In genomic region chr20:15776773-15777172, GRCh38 we compare ENCODE assay signal across 15 cellular contexts.
DNase-seq lines count a peak whose midpoint lies in the region; ATAC-seq and TF ChIP-seq lines count a peak whose summit lies in the region.
"Had no signal": no experiment of that assay in that cellular context is flagged by ENCODE, and none has a peak within 500 bp of the region (broad histone marks: within the 10 kb centered on the region; RNA-seq: fewer than 3 reads in every experiment).

No MANE protein-coding gene starts in this region.

- DNase-seq in GM23338 (ENCODE audit: low spot score) (no peak), MV-4-11 (lab: John Stamatoyannopoulos, UW) (peak; percentile 50), NCI-H1092 treated with DMSO at 0.1 percent for 48 hours (lab: John Stamatoyannopoulos, UW) (no peak), endothelial cell (ENCODE audit: low spot score) (no peak)
- no peak for DNase-seq in effector memory CD4-positive, alpha-beta T cell
- DNase-seq: C1 segment of cervical spinal cord; Calu3; CD4-positive, alpha-beta memory T cell; COR-L47; DMS53; DMS79 treated with DMSO at 0.1 percent for 48 hours; GF-D8; H7; HCEC 1CT had no signal

- no peak overlapping the region; the same call in 1 of the 2 replicates for H3K27ac Mint-ChIP-seq in GM23338
- H3K27ac Mint-ChIP-seq in endothelial cell (ENCODE audit: unreplicated experiment): no peak overlapping the region

- H3K79me2 ChIP-seq in GM23338 (replicated peaks; ENCODE audit: insufficient read depth) (no peaks in the 10 kb centered on the region), OCI-LY3 (ENCODE audit: low read length) (no peaks in the 10 kb centered on the region)

- H3K4me3 Mint-ChIP-seq in GM23338 (no peak overlapping the region), endothelial cell (ENCODE audit: unreplicated experiment) (no peak overlapping the region)
- H3K4me3 Mint-ChIP-seq: CD4-positive, alpha-beta memory T cell had no signal

- no peaks in the 10 kb centered on the region for H3K27me3 ChIP-seq in GM23338 (ENCODE audit: insufficient read depth)
- H3K27me3 ChIP-seq in OCI-LY3 (ENCODE audit: low read depth, low read length): no peaks in the 10 kb centered on the region
- H3K27me3 ChIP-seq in effector memory CD4-positive, alpha-beta T cell (replicated peaks; ENCODE audit: control insufficient read depth, insufficient read depth, low read length, poor library complexity, severe bottlenecking): no peaks in the 10 kb centered on the region

- 0 out of 2 replicates have a peak overlapping the region, but pooled peaks have one; percentile 15 for H3K4me2 ChIP-seq in GM23338
- H3K4me2 ChIP-seq in OCI-LY3 (ENCODE audit: low read length): peak overlapping the region; percentile 34

- no peaks in the 10 kb centered on the region for H3K9me2 ChIP-seq in GM23338 (ENCODE audit: insufficient read depth)

- H3K27ac ChIP-seq in GM23338 (ENCODE audit: low read depth): no peak overlapping the region
- H3K27ac ChIP-seq in OCI-LY3 (ENCODE audit: low read length): no peak overlapping the region
- no peak overlapping the region for H3K27ac ChIP-seq in effector memory CD4-positive, alpha-beta T cell (ENCODE audit: insufficient read depth, low read length, poor library complexity, severe bottlenecking)

- H3K9me3 Mint-ChIP-seq in GM23338 (peaks cover 7% of the 10 kb centered on the region; the same call in 1 of the 3 replicates), endothelial cell (ENCODE audit: unreplicated experiment) (no peaks in the 10 kb centered on the region)

- no peak overlapping the region for H3K9ac ChIP-seq in OCI-LY3 (ENCODE audit: low read length)

- TF ChIP-seq CTCF in GM23338 (conservative IDR thresholded peaks at IDR 0.05; ENCODE audit: low read depth in 2 of 2) (no peak), OCI-LY3 (IDR thresholded peaks at IDR 0.05; ENCODE audit: low read depth, low read length) (no peak), endothelial cell (IDR thresholded peaks at IDR 0.05; ENCODE audit: unreplicated experiment) (no peak)

- H4K20me1 ChIP-seq in GM23338 (replicated peaks; ENCODE audit: insufficient read depth) (no peaks in the 10 kb centered on the region), OCI-LY3 (ENCODE audit: insufficient read depth, low read length) (no peaks in the 10 kb centered on the region)

- H3F3A ChIP-seq in GM23338 (replicated peaks; ENCODE audit: low read depth): no peaks in the 10 kb centered on the region

- no peaks in the 10 kb centered on the region for H3K36me3 ChIP-seq in GM23338 (ENCODE audit: insufficient read depth)
- no peaks in the 10 kb centered on the region for H3K36me3 ChIP-seq in OCI-LY3 (replicated peaks; ENCODE audit: low read depth, low read length)
- no peaks in the 10 kb centered on the region for H3K36me3 ChIP-seq in effector memory CD4-positive, alpha-beta T cell (ENCODE audit: control insufficient read depth, insufficient read depth, low read length)

- H3K27me3 Mint-ChIP-seq in GM23338 (ENCODE audit: insufficient read depth, low read depth, poor library complexity) (peaks cover 1% of the 10 kb centered on the region), endothelial cell (ENCODE audit: unreplicated experiment) (no peaks in the 10 kb centered on the region)
- H3K27me3 Mint-ChIP-seq: CD4-positive, alpha-beta memory T cell had no signal

- H3K9me3 ChIP-seq in OCI-LY3 (ENCODE audit: insufficient read depth, low read length): no peaks in the 10 kb centered on the region
- H3K9me3 ChIP-seq in effector memory CD4-positive, alpha-beta T cell (ENCODE audit: control insufficient read depth, low read length): no peaks in the 10 kb centered on the region

- H3K4me1 Mint-ChIP-seq in GM23338 (peaks cover 26% of the 10 kb centered on the region), endothelial cell (ENCODE audit: unreplicated experiment) (no peaks in the 10 kb centered on the region)
- H3K4me1 Mint-ChIP-seq: CD4-positive, alpha-beta memory T cell had no signal

- ATAC-seq in GM23338: no peak

- H2AFZ ChIP-seq in GM23338: no peak overlapping the region
- H2AFZ ChIP-seq in OCI-LY3 (ENCODE audit: low read depth, low read length): no peak overlapping the region

- H3K36me3 Mint-ChIP-seq in GM23338 (ENCODE audit: low read depth) (peaks cover 5% of the 10 kb centered on the region; the same call in 2 of the 3 replicates), endothelial cell (ENCODE audit: low read depth, unreplicated experiment) (no peaks in the 10 kb centered on the region)
- H3K36me3 Mint-ChIP-seq: CD4-positive, alpha-beta memory T cell had no signal

- H3K4me3 ChIP-seq in GM23338 (no peak overlapping the region), OCI-LY3 (ENCODE audit: low read length) (peak overlapping the region; percentile 4; the same call in 1 of the 2 replicates)
- H3K4me3 ChIP-seq in effector memory CD4-positive, alpha-beta T cell (ENCODE audit: insufficient read depth, low read depth, low read length, poor library complexity, severe bottlenecking): no peak overlapping the region

- peaks cover 14% of the 10 kb centered on the region; the same call in 1 of the 2 replicates for H3K4me1 ChIP-seq in GM23338 (ENCODE audit: insufficient read depth)
- H3K4me1 ChIP-seq in OCI-LY3 (ENCODE audit: low read length): peaks cover 37% of the 10 kb centered on the region
- no peaks in the 10 kb centered on the region for H3K4me1 ChIP-seq in effector memory CD4-positive, alpha-beta T cell (ENCODE audit: control insufficient read depth, insufficient read depth, low read length, poor library complexity, severe bottlenecking)

TF ChIP-seq in GM23338, 12 proteins besides CTCF, POLR2A, EP300 and RAD21:
- TF ChIP-seq NANOG (IDR thresholded peaks at IDR 0.05; ENCODE audit: borderline replicate concordance): no peak
- TF ChIP-seq POLR2AphosphoS5 (IDR thresholded peaks at IDR 0.05; ENCODE audit: low read depth): no peak
- TF ChIP-seq ETS1 (IDR thresholded peaks at IDR 0.05): no peak
